8 cellular contexts compared by ENCODE assay signal in genomic region chr16:57648590-57649442, GRCh38. TPM values are rescaled to one million over a fixed set of nuclear protein-coding genes. Genes with fewer than 3 reads are reported as not detected.
DNase-seq lines count a peak whose midpoint lies in the region; ATAC-seq and TF ChIP-seq lines count a peak whose summit lies in the region.

No MANE protein-coding gene starts in this region.

- peak; percentile 61 for ATAC-seq in GM18520 (IDR thresholded peaks at IDR 0.05; ENCODE audit: unreplicated experiment)
- ATAC-seq in esophagus mucosa = peak; percentile 78
- peak; percentile 52 to 56 for ATAC-seq in naive B cell (ENCODE audit: low read depth in 2 of 2)

- H3K4me3 Mint-ChIP-seq in naive B cell = peak overlapping the region in 3 of 8 donors; percentile 39 to 59 (median 46)

- H3K27me3 ChIP-seq in A673 (replicated peaks; ENCODE audit: insufficient read depth, low read depth, low read length, poor library complexity) = no peaks in the 10 kb centered on the region
- H3K27me3 ChIP-seq in OCI-LY1 (ENCODE audit: insufficient read depth, low read length) = 0 out of 2 replicates have a peak, but pooled peaks cover 3% of the 10 kb centered on the region

- H3K9me3 ChIP-seq in A673 (ENCODE audit: low read depth, low read length, poor library complexity, severe bottlenecking) = no peaks in the 10 kb centered on the region
- H3K9me3 ChIP-seq in OCI-LY1 (ENCODE audit: low read length) = no peaks in the 10 kb centered on the region

- no peaks in the 10 kb centered on the region for H3K9me2 ChIP-seq in OCI-LY1 (ENCODE audit: low read depth, low read length)

- no peaks in the 10 kb centered on the region for H4K20me1 ChIP-seq in OCI-LY1 (ENCODE audit: insufficient read depth, low read length)

- POLR2A ChIA-PET in A673 (lab: Charles Lee; ENCODE audit: low non-redundant PET) = no interaction called here

- no peaks in the 10 kb centered on the region for H3K36me3 ChIP-seq in A673 (ENCODE audit: insufficient read depth, low read length, poor library complexity, severe bottlenecking)
- no peaks in the 10 kb centered on the region for H3K36me3 ChIP-seq in OCI-LY1 (ENCODE audit: insufficient read depth, low read length)

- H3F3A ChIP-seq in OCI-LY1 (ENCODE audit: insufficient read depth, low read length) = no peaks in the 10 kb centered on the region

- CTCF ChIA-PET in A673 (lab: Charles Lee) = interaction anchor here (0.5 kb wide), 1 partner anchor 320 kb away, joined by 6 read pairs; no protein-coding TSS in a partner anchor

- peaks cover 28 to 34% (median 31%) of the 10 kb centered on the region in 3 donors for H3K4me1 Mint-ChIP-seq in naive B cell

- peak; percentile 100 for TF ChIP-seq CTCF in A673 (conservative IDR thresholded peaks at IDR 0.05; ENCODE audit: low read depth, low read length)
- TF ChIP-seq CTCF in OCI-LY1 (IDR thresholded peaks at IDR 0.05; ENCODE audit: low read length) = peak; percentile 100

- no TSS peak for BruUV-seq in A673 (replicated peaks; lab: Mats Ljungman, UMichigan)

- DNase-seq in A673 (ENCODE audit: low spot score) (peak; percentile 87), HUDEP-2 (lab: John Stamatoyannopoulos, UW; ENCODE audit: unreplicated experiment in 76 of 76) (peak in 70 of 76 experiments; percentile 5 to 86 (median 61)), naive B cell (peak; percentile 66)
- peak; percentile 98 for DNase-seq in activated CD8-positive, alpha-beta memory T cell treated with anti-CD3 and anti-CD28 coated beads, Interleukin-2, amount 50 U/mL, for 48 hours
- DNase-seq in stimulated activated CD8-positive, alpha-beta memory T cell treated with anti-CD3 and anti-CD28 coated beads, Interleukin-7, amount 100 ng/mL, for 48 hours (ENCODE audit: extremely low read depth in 1 of 2, low read depth in 1 of 2) = peak; percentile 65 to 70

- intact Hi-C loops in A673 (cut with micrococcal nuclease; ENCODE audit: unreplicated experiment) = loop anchor here (1.0 to 5.0 kb wide), 4 partner anchors 58 to 363 kb away; no protein-coding TSS in a partner anchor

- no peaks in the 10 kb centered on the region for H3K9me3 Mint-ChIP-seq in naive B cell

- no peak overlapping the region for H3K9ac ChIP-seq in OCI-LY1 (ENCODE audit: low read length)

- peak overlapping the region in 3 of 6 donors; percentile 34 to 90 (median 48) for H3K27ac Mint-ChIP-seq in naive B cell

- no peaks in the 10 kb centered on the region for H3K79me2 ChIP-seq in OCI-LY1 (ENCODE audit: insufficient read depth, low read length)

- no peak overlapping the region for H2AFZ ChIP-seq in OCI-LY1 (ENCODE audit: low read length)

- no peak overlapping the region for H3K4me2 ChIP-seq in OCI-LY1 (ENCODE audit: low read length)

- no peak overlapping the region for H3K27ac ChIP-seq in A673 (ENCODE audit: low read depth, low read length, poor library complexity, severe bottlenecking)
- H3K27ac ChIP-seq in OCI-LY1 (ENCODE audit: low read depth, low read length, poor library complexity, severe bottlenecking) = no peak overlapping the region

- no peak overlapping the region for H3K4me3 ChIP-seq in A673 (ENCODE audit: low read depth, low read length, poor library complexity, severe bottlenecking)
- H3K4me3 ChIP-seq in OCI-LY1 (ENCODE audit: low read depth, low read length, poor library complexity, severe bottlenecking) = no peak overlapping the region

- peaks cover 0 to 5% (median 0%) of the 10 kb centered on the region in 3 donors for H3K27me3 Mint-ChIP-seq in naive B cell

- H3K4me1 ChIP-seq in A673 (ENCODE audit: insufficient read depth, low read length, poor library complexity, severe bottlenecking) (no peaks in the 10 kb centered on the region), OCI-LY1 (ENCODE audit: insufficient read depth, low read length, severe bottlenecking) (no peaks in the 10 kb centered on the region)

- H3K36me3 Mint-ChIP-seq in naive B cell = no peaks in the 10 kb centered on the region

RNA-seq across cellular contexts. Expression of gene ADGRG3, which starts 19.3 kb away (rescaled TPM):
- total RNA-seq in A673 (2021) (not detected in 2 replicates), esophagus mucosa (0.84 TPM)
- polyA plus RNA-seq in naive B cell (ENCODE audit: low read depth in 6 of 6) = under 1 TPM in 2 of 6 donors, not detected in 4; 0.11 to 0.55 TPM

RNA-seq across cellular contexts. Expression of gene ADGRG1, which starts 20.4 kb away (rescaled TPM):
- total RNA-seq in A673 (2021) = 0.75 and 1.0 TPM in 2 replicates
- total RNA-seq in esophagus mucosa = 93.7 TPM
- polyA plus RNA-seq in naive B cell (ENCODE audit: low read depth in 6 of 6) = under 1 TPM in 5 of 6 donors, not detected in 1; 0.17 to 0.72 (median 0.65) TPM

RNA-seq across cellular contexts. Expression of gene DRC7, which starts 45.8 kb away (rescaled TPM):
- total RNA-seq in A673 (2021) = not detected in 2 replicates
- not detected for total RNA-seq in esophagus mucosa
- not detected for polyA plus RNA-seq in naive B cell (ENCODE audit: low read depth in 6 of 6)

Comparison
In these comparisons a context has a peak if more than half of its experiments do, and no peak if none do; other contexts are left out.
1. RNA of gene ADGRG1, which starts 20.4 kb away (total RNA-seq): 93.7 TPM in esophagus mucosa (single experiment); 0.75 to 1.0 TPM in A673; every median in the first group is over 10 times any median in the second.
2. Peak in every context shown above with its lines, with median percentiles within 50 percentile points of each other: DNase-seq and ATAC-seq.